Comparison of ENCODE assay signal across 1 cellular context in genomic region chr1:167165219-167165618, GRCh38.
TF ChIP-seq lines count a peak whose summit lies in the region.

No MANE protein-coding gene starts in this region.

TF ChIP-seq in neural cell, 6 proteins besides CTCF, POLR2A, EP300 and RAD21:
- TF ChIP-seq REST (IDR thresholded peaks at IDR 0.05; ENCODE audit: borderline replicate concordance) (no peak), POLR2AphosphoS5 (IDR thresholded peaks at IDR 0.05) (no peak), TAF1 (IDR thresholded peaks at IDR 0.05; ENCODE audit: low read depth) (no peak), MXI1 (conservative IDR thresholded peaks at IDR 0.05; ENCODE audit: poor library complexity, severe bottlenecking) (no peak), SMC3 (conservative IDR thresholded peaks at IDR 0.05; ENCODE audit: poor library complexity) (no peak), EZH2 (IDR thresholded peaks at IDR 0.05; ENCODE audit: borderline replicate concordance, insufficient read depth, low read length, poor library complexity, severe bottlenecking) (no peak)
